In the genomic region with DNA sequence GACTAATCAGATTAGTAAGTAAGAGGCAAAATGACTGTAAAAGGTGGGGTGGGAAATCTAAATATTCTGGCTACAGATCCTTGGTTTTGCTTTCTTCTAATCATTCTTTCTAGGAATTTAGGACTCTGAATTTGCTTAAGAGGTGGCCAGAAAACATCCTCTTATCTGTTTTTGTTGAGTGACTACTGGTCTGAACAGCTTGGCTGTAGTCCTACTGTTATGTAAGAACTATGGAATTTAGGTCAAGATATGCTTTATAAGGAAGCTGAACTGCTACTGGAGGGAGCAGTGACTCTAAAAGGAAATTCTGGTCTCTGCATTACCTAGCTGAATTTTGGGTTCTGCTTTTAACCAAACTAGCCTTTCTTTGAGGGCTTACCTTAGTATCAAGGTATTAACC, we compare ENCODE assay signal across 10 cellular contexts. TPM values are rescaled to one million over a fixed set of nuclear protein-coding genes. Genes with fewer than 3 reads are reported as not detected.
DNase-seq lines count a peak whose midpoint lies in the region; ATAC-seq lines count a peak whose summit lies in the region.
"Had no signal": no experiment of that assay in that cellular context is flagged by ENCODE, and none has a peak within 500 bp of the region (broad histone marks: within the 10 kb centered on the region; RNA-seq: fewer than 3 reads in every experiment).

No MANE protein-coding gene starts in this region.

- no peaks in the 10 kb centered on the region for H3K9me3 ChIP-seq in mesodermal cell (ENCODE audit: control insufficient read depth, low read length)

- H3K36me3 ChIP-seq in mesodermal cell (ENCODE audit: control insufficient read depth, insufficient read depth, low read length) = peaks cover 84% of the 10 kb centered on the region

- H3K4me1 ChIP-seq in mesodermal cell (ENCODE audit: control insufficient read depth, insufficient read depth, low read length, poor library complexity, severe bottlenecking) = peaks cover 17% of the 10 kb centered on the region

- no peak for ATAC-seq in GM18498 (IDR thresholded peaks at IDR 0.05; ENCODE audit: unreplicated experiment)
- ATAC-seq in GM18502 (IDR thresholded peaks at IDR 0.05; ENCODE audit: poor library complexity, unreplicated experiment) = no peak

- peak overlapping the region; percentile 62 for H3K27ac ChIP-seq in mesodermal cell (ENCODE audit: low read depth, low read length, severe bottlenecking)

- H3K4me3 ChIP-seq in mesodermal cell (ENCODE audit: extremely low read depth, insufficient read depth, low read length, poor library complexity, severe bottlenecking) = no peak overlapping the region

- peak; percentile 71 for DNase-seq in A172 (ENCODE audit: low spot score)
- DNase-seq in HS-5 (ENCODE audit: low read depth) = peak; percentile 45
- DNase-seq in dedifferentiated amniotic fluid mesenchymal stem cell (ENCODE audit: extremely low spot score) = peak; percentile 74
- no peak for DNase-seq in T-helper 9 cell
- no peak for DNase-seq in NCI-H69 (lab: John Stamatoyannopoulos, UW)
- DNase-seq: DMS53, NCI-H1105 treated with DMSO at 0.1 percent for 48 hours had no signal

RNA-seq across cellular contexts. Expression of a gene that starts 33.5 kb away (rescaled TPM):
- 0.71 and 2.8 TPM in 2 replicates for total RNA-seq in A172 (2014; rRNA removed; shearing (Covaris generic))
- polyA plus RNA-seq in mesodermal cell (2013, experiment 1 of 2) = 0.59 TPM
- 0.51 TPM for polyA plus RNA-seq in mesodermal cell (2013, experiment 2 of 2)

Comparison
In these comparisons a context has a peak if more than half of its experiments do, and no peak if none do; other contexts are left out.
1. DNase-seq: peak in A172 (single experiment), HS-5 (single experiment) and dedifferentiated amniotic fluid mesenchymal stem cell (single experiment); none in T-helper 9 cell (single experiment) and NCI-H69 (single experiment).